1 cellular context compared by ENCODE assay signal in the genomic region with DNA sequence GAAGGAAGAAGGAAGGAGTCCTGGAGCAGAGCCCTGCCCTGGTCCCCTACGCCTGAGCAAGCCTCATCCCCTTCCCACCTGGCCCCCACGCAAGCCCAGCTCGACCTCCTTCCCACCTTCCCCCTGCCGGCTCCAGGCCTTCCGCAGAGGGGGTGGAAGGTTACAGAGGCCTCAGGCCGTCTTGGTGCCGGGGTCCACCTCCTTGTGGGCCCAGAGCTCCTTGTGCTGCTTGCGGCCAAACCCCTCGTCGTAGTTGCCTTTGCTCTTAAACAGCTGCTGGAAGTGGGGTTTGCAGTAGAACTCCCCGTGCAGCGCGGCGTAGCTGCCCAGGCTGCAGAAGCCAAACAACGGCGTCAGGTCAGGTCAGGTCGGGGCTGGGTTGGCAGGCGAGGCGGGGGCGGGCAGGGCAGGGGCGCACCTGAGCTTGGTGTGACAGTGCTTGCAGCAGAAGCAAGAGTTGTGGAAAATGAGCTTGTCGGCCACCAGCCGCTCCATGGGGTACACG.
TF ChIP-seq lines count a peak whose summit lies in the region.

No MANE protein-coding gene starts in this region.

TF ChIP-seq in GM12878, 131 proteins besides CTCF, POLR2A, EP300 and RAD21:
- TF ChIP-seq ZBTB11 (CRISPR knock-in tag; IDR thresholded peaks at IDR 0.05), result no peak
- TF ChIP-seq EGR1 (IDR thresholded peaks at IDR 0.05; ENCODE audit: borderline replicate concordance in 1 of 2, low read depth in 2 of 2, low read length in 2 of 2), result peak in 1 of 2 experiments; percentile 26; a peak in 1 of 3 replicates
- TF ChIP-seq POLR2AphosphoS5 (IDR thresholded peaks at IDR 0.05; ENCODE audit: low read length), result peak; percentile 24; the same call in 1 of the 2 replicates
